8 cellular contexts compared by ENCODE assay signal in genomic region chr20:35661013-35661412, GRCh38. TPM values are rescaled to one million over a fixed set of nuclear protein-coding genes. Genes with fewer than 3 reads are reported as not detected.
A peak's percentile ranks its signal among the peaks of the same experiment; 100 is the strongest.
DNase-seq lines count a peak whose midpoint lies in the region; ATAC-seq, FAIRE-seq and TF ChIP-seq lines count a peak whose summit lies in the region.

No MANE protein-coding gene starts in this region.

- peaks cover 0 to 12% of the 10 kb centered on the region in 2 experiments; a peak in 4 of 5 replicates for H3K36me3 ChIP-seq in HepG2 (replicated peaks in 1 of 2; ENCODE audit: control insufficient read depth in 1 of 2, insufficient read depth in 2 of 2, low read length in 2 of 2)
- no peaks in the 10 kb centered on the region for H3K36me3 ChIP-seq in right lobe of liver
- no peaks in the 10 kb centered on the region for H3K36me3 ChIP-seq in lower lobe of right lung
- no peaks in the 10 kb centered on the region for H3K36me3 ChIP-seq in vagina
- H3K36me3 ChIP-seq in aorta (ENCODE audit: control insufficient read depth in 1 of 2, insufficient read depth in 2 of 2, low read length in 1 of 2), result no peaks in the 10 kb centered on the region

- peaks cover 79% of the 10 kb centered on the region for H4K20me1 ChIP-seq in HepG2 (ENCODE audit: insufficient read depth, low read length)

- peak overlapping the region; percentile 97 for H3K27ac Mint-ChIP-seq in activated naive CD8-positive, alpha-beta T cell treated with anti-CD3 and anti-CD28 coated beads for 36 hours

- TF ChIP-seq CTCF in HepG2 (CRISPR knock-in tag; IDR thresholded peaks at IDR 0.05) (no peak), right lobe of liver (IDR thresholded peaks at IDR 0.05) (no peak), lower lobe of right lung (IDR thresholded peaks at IDR 0.05) (no peak), vagina (IDR thresholded peaks at IDR 0.05) (no peak)

- ATAC-seq in HepG2, result no peak
- no peak for ATAC-seq in right lobe of liver
- no peak for ATAC-seq in lower lobe of right lung
- ATAC-seq in aorta (ENCODE audit: low FRiP score), result no peak
- no peak for ATAC-seq in GM19395 (IDR thresholded peaks at IDR 0.05; ENCODE audit: unreplicated experiment)

- no peak for TF ChIP-seq RAD21 in HepG2 (CRISPR knock-in tag; IDR thresholded peaks at IDR 0.05)

- no peak for FAIRE-seq in HepG2 (lab: Jason Lieb, UNC)

- H3K4me1 Mint-ChIP-seq in activated naive CD8-positive, alpha-beta T cell treated with anti-CD3 and anti-CD28 coated beads for 36 hours, result peaks cover 57% of the 10 kb centered on the region

- peaks cover 70% of the 10 kb centered on the region for H3K36me3 Mint-ChIP-seq in activated naive CD8-positive, alpha-beta T cell treated with anti-CD3 and anti-CD28 coated beads for 36 hours

- POLR2A ChIA-PET in HepG2 (lab: Yijun Ruan, JAX), result interaction anchor here (0.7 to 2.5 kb wide), 6 partner anchors 15 to 82 kb away, joined by 3 to 20 read pairs (median 4); partner anchors contain the start of gene RBM39

- H3K9ac ChIP-seq in HepG2 (ENCODE audit: insufficient read depth, low read depth, low read length), result peak overlapping the region; percentile 99

- WGBS in HepG2 (ENCODE audit: low lambda C conversion rate), result 75% methylated on average over 2 of the region's 2 CpGs
- 55% methylated on average over 2 of the region's 2 CpGs for WGBS in right lobe of liver (ENCODE audit: insufficient coverage, low coverage, low lambda C conversion rate, missing lambda C conversion rate)
- 76 to 84% methylated on average over 2 of the region's 2 CpGs for WGBS in aorta, 2 donors

- peaks cover 12% of the 10 kb centered on the region for H3K9me3 Mint-ChIP-seq in activated naive CD8-positive, alpha-beta T cell treated with anti-CD3 and anti-CD28 coated beads for 36 hours

- intact Hi-C loops in HepG2 (cut with micrococcal nuclease; ENCODE audit: unreplicated experiment) (no loop called here), right lobe of liver (cut with DNase I) (no loop called here), lower lobe of right lung (cut with DNase I) (no loop called here), vagina (cut with DNase I) (no loop called here), aorta (cut with DNase I) (loop anchor here in 1 of 2 donors (5.0 kb wide), 1 partner anchor 44 kb away; the partner anchor contains the start of gene SPAG4)

- in situ Hi-C loops in HepG2 (cut with HindIII; ENCODE audit: extremely low pct_ligation_motif_present, low pct_unique_long_range_greater_than_20kb), result loop anchor here (5.0 kb wide), 1 partner anchor 44 kb away; the partner anchor contains the start of gene SPAG4

- peak overlapping the region; percentile 94 for H3K4me3 Mint-ChIP-seq in activated naive CD8-positive, alpha-beta T cell treated with anti-CD3 and anti-CD28 coated beads for 36 hours

- H3K4me1 ChIP-seq in HepG2 (ENCODE audit: insufficient read depth, low read length), result peaks cover 64% of the 10 kb centered on the region
- peaks cover 0 to 52% (median 16%) of the 10 kb centered on the region in 4 donors for H3K4me1 ChIP-seq in right lobe of liver
- H3K4me1 ChIP-seq in lower lobe of right lung, result peaks cover 73% of the 10 kb centered on the region
- H3K4me1 ChIP-seq in vagina, result peaks cover 74% of the 10 kb centered on the region
- H3K4me1 ChIP-seq in aorta (ENCODE audit: control insufficient read depth in 1 of 2, insufficient read depth in 2 of 2, low read length in 2 of 2), result peaks cover 0 to 6% of the 10 kb centered on the region in 2 donors

- no TSS peak for BruUV-seq in HepG2 (replicated peaks; lab: Mats Ljungman, UMichigan)

- H3K4me2 ChIP-seq in HepG2 (ENCODE audit: low read depth, low read length), result peak overlapping the region; percentile 95

- H2AFZ ChIP-seq in HepG2 (ENCODE audit: low read length), result no peak overlapping the region

- CTCF ChIA-PET in HepG2 (lab: Yijun Ruan, JAX; ENCODE audit: low intra/inter-chr PET ratio, low total read pairs), result no interaction called here

- H3K27me3 ChIP-seq in HepG2 (ENCODE audit: control insufficient read depth in 1 of 2, insufficient read depth in 2 of 2, low read length in 2 of 2), result no peaks in the 10 kb centered on the region; a peak in 1 of 5 replicates
- H3K27me3 ChIP-seq in right lobe of liver, result no peaks in the 10 kb centered on the region
- no peaks in the 10 kb centered on the region for H3K27me3 ChIP-seq in lower lobe of right lung (ENCODE audit: low read depth)
- no peaks in the 10 kb centered on the region for H3K27me3 ChIP-seq in vagina
- no peaks in the 10 kb centered on the region for H3K27me3 ChIP-seq in aorta (ENCODE audit: control insufficient read depth in 1 of 2, insufficient read depth in 2 of 2, low read length in 1 of 2)

- peaks cover 87% of the 10 kb centered on the region for H3K79me2 ChIP-seq in HepG2 (ENCODE audit: insufficient read depth, low read length)

- H3K27ac ChIP-seq in HepG2 (ENCODE audit: extremely low read length, insufficient read depth, low read length) (no peak overlapping the region), right lobe of liver (no peak overlapping the region), lower lobe of right lung (peak overlapping the region; percentile 10), vagina (peak overlapping the region; percentile 37), aorta (ENCODE audit: low read depth in 1 of 2, low read length in 2 of 2) (peak overlapping the region in 1 of 2 donors; percentile 33)

- DNase-seq in HepG2 (ENCODE audit: low spot score) (no peak), right lobe of liver (no peak), lower lobe of right lung (no peak), vagina (ENCODE audit: extremely low spot score in 2 of 2) (no peak), C1 segment of cervical spinal cord (lab: John Stamatoyannopoulos, UW) (no peak), aorta (no peak)
- no peak for DNase-seq in activated naive CD8-positive, alpha-beta T cell treated with anti-CD3 and anti-CD28 coated beads for 36 hours

- no peaks in the 10 kb centered on the region for H3K27me3 Mint-ChIP-seq in activated naive CD8-positive, alpha-beta T cell treated with anti-CD3 and anti-CD28 coated beads for 36 hours

- TF ChIP-seq POLR2A in HepG2 (IDR thresholded peaks at IDR 0.05; ENCODE audit: insufficient read depth in 1 of 2, low read depth in 2 of 2, low read length in 2 of 2) (no peak), right lobe of liver (IDR thresholded peaks at IDR 0.05) (no peak), vagina (IDR thresholded peaks at IDR 0.05) (no peak)

- H3K9me3 ChIP-seq in HepG2 (ENCODE audit: low read length), result no peaks in the 10 kb centered on the region
- no peaks in the 10 kb centered on the region for H3K9me3 ChIP-seq in right lobe of liver
- no peaks in the 10 kb centered on the region for H3K9me3 ChIP-seq in lower lobe of right lung
- H3K9me3 ChIP-seq in vagina, result no peaks in the 10 kb centered on the region
- no peaks in the 10 kb centered on the region for H3K9me3 ChIP-seq in aorta (ENCODE audit: control insufficient read depth, low read length)

- peak overlapping the region in 2 of 3 experiments; percentile 76 to 99; a peak in 3 of 6 replicates for H3K4me3 ChIP-seq in HepG2 (replicated peaks in 1 of 3; ENCODE audit: insufficient read depth in 1 of 3, low read depth in 2 of 3, low read length in 3 of 3)
- no peak overlapping the region for H3K4me3 ChIP-seq in right lobe of liver
- H3K4me3 ChIP-seq in lower lobe of right lung, result peak overlapping the region; percentile 4
- H3K4me3 ChIP-seq in vagina, result peak overlapping the region; percentile 7 to 12
- H3K4me3 ChIP-seq in aorta (ENCODE audit: low read length in 2 of 2), result no peak overlapping the region

- TF ChIP-seq EP300 in HepG2 (IDR thresholded peaks at IDR 0.05; ENCODE audit: low read depth in 2 of 2, low read length in 2 of 2) (no peak), HepG2 (CRISPR knock-in tag; IDR thresholded peaks at IDR 0.05; ENCODE audit: borderline replicate concordance) (no peak)

RNA-seq across cellular contexts. Expression of gene CPNE1, which starts 3.7 kb away (rescaled TPM):
- total RNA-seq in HepG2 (2016; rRNA removed; fragmentation: Illumina TruSeq; extraction: Trizol) (431 and 439 TPM in 2 replicates), right lobe of liver (10 to 100 TPM; 35.5 to 72.0 (median 53.3) TPM), lower lobe of right lung (154 TPM), vagina (149 TPM), aorta (100 to 1,000 TPM; 176 to 204 TPM)
- total RNA-seq in HepG2 (2016; cell fraction: cytosol; rRNA removed; fragmentation: Illumina TruSeq; extraction: Trizol; ENCODE audit: low read depth), result 101 and 106 TPM in 2 replicates
- total RNA-seq in HepG2 (2016; cell fraction: insoluble cytoplasmic fraction; rRNA removed; fragmentation: Illumina TruSeq; extraction: Trizol), result 375 and 428 TPM in 2 replicates
- total RNA-seq in HepG2 (2016; cell fraction: membrane; rRNA removed; fragmentation: Illumina TruSeq; extraction: Trizol), result 226 and 229 TPM in 2 replicates
- 227 and 285 TPM in 2 replicates for total RNA-seq in HepG2 (2016; cell fraction: nucleus; rRNA removed; fragmentation: Illumina TruSeq; extraction: Trizol)
- polyA plus RNA-seq in HepG2 (2011; rRNA removed) (369 and 408 TPM in 2 replicates), aorta (100 to 1,000 TPM in 1 of 2 donors, 10 to 100 TPM in 1; 79.0 to 265 TPM)
- 458 and 619 TPM in 2 replicates for polyA plus RNA-seq in HepG2 (2011; cell fraction: cytosol; rRNA removed)
- 810 and 933 TPM in 2 replicates for polyA plus RNA-seq in HepG2 (2011; cell fraction: nucleus; rRNA removed)
- 457 and 478 TPM in 2 replicates for polyA plus RNA-seq in HepG2 (2012)
- polyA plus RNA-seq in HepG2 (2016; cell fraction: cytosol; fragmentation: Illumina TruSeq; extraction: Trizol; ENCODE audit: low read depth), result 121 and 137 TPM in 2 replicates
- 374 and 508 TPM in 2 replicates for polyA plus RNA-seq in HepG2 (2016; cell fraction: insoluble cytoplasmic fraction; fragmentation: Illumina TruSeq; extraction: Trizol; ENCODE audit: low read depth)
- polyA plus RNA-seq in HepG2 (2016; cell fraction: membrane; fragmentation: Illumina TruSeq; extraction: Trizol; ENCODE audit: low read depth), result 213 and 247 TPM in 2 replicates
- polyA plus RNA-seq in HepG2 (2016; cell fraction: nucleus; fragmentation: Illumina TruSeq; extraction: Trizol; ENCODE audit: insufficient read depth, low read depth), result 541 and 549 TPM in 2 replicates
- polyA minus RNA-seq in HepG2 (2011; rRNA and poly(A)+ RNA removed; ENCODE audit: low replicate concordance), result 283 and 707 TPM in 2 replicates
- polyA minus RNA-seq in HepG2 (2011; cell fraction: cytosol; rRNA and poly(A)+ RNA removed), result 243 and 283 TPM in 2 replicates
- 258 and 260 TPM in 2 replicates for polyA minus RNA-seq in HepG2 (2011; cell fraction: nucleus; rRNA and poly(A)+ RNA removed)
- total RNA-seq in activated naive CD8-positive, alpha-beta T cell treated with anti-CD3 and anti-CD28 coated beads for 36 hours, result 100 to 1,000 TPM; 290 to 304 TPM

RNA-seq across cellular contexts. Expression of gene RBM12, which starts 3.7 kb away (rescaled TPM):
- total RNA-seq in HepG2 (2016; rRNA removed; fragmentation: Illumina TruSeq; extraction: Trizol), result 104 and 111 TPM in 2 replicates
- total RNA-seq in HepG2 (2016; cell fraction: cytosol; rRNA removed; fragmentation: Illumina TruSeq; extraction: Trizol; ENCODE audit: low read depth), result 14.8 and 16.3 TPM in 2 replicates
- 99.0 and 104 TPM in 2 replicates for total RNA-seq in HepG2 (2016; cell fraction: insoluble cytoplasmic fraction; rRNA removed; fragmentation: Illumina TruSeq; extraction: Trizol)
- 35.0 and 42.5 TPM in 2 replicates for total RNA-seq in HepG2 (2016; cell fraction: membrane; rRNA removed; fragmentation: Illumina TruSeq; extraction: Trizol)
- 73.6 and 78.3 TPM in 2 replicates for total RNA-seq in HepG2 (2016; cell fraction: nucleus; rRNA removed; fragmentation: Illumina TruSeq; extraction: Trizol)
- 84.9 and 97.9 TPM in 2 replicates for polyA plus RNA-seq in HepG2 (2011; rRNA removed)
- 68.6 and 77.9 TPM in 2 replicates for polyA plus RNA-seq in HepG2 (2011; cell fraction: cytosol; rRNA removed)
- polyA plus RNA-seq in HepG2 (2011; cell fraction: nucleus; rRNA removed), result 101 and 129 TPM in 2 replicates
- 41.4 and 42.7 TPM in 2 replicates for polyA plus RNA-seq in HepG2 (2012)
- 1.7 and 2.2 TPM in 2 replicates for polyA plus RNA-seq in HepG2 (2016; cell fraction: cytosol; fragmentation: Illumina TruSeq; extraction: Trizol; ENCODE audit: low read depth)
- 58.1 and 68.5 TPM in 2 replicates for polyA plus RNA-seq in HepG2 (2016; cell fraction: insoluble cytoplasmic fraction; fragmentation: Illumina TruSeq; extraction: Trizol; ENCODE audit: low read depth)
- polyA plus RNA-seq in HepG2 (2016; cell fraction: membrane; fragmentation: Illumina TruSeq; extraction: Trizol; ENCODE audit: low read depth), result 8.8 and 10.1 TPM in 2 replicates
- 74.6 and 75.6 TPM in 2 replicates for polyA plus RNA-seq in HepG2 (2016; cell fraction: nucleus; fragmentation: Illumina TruSeq; extraction: Trizol; ENCODE audit: insufficient read depth, low read depth)
- 373 and 464 TPM in 2 replicates for polyA minus RNA-seq in HepG2 (2011; rRNA and poly(A)+ RNA removed; ENCODE audit: low replicate concordance)
- 67.4 and 80.5 TPM in 2 replicates for polyA minus RNA-seq in HepG2 (2011; cell fraction: cytosol; rRNA and poly(A)+ RNA removed)
- 128 and 140 TPM in 2 replicates for polyA minus RNA-seq in HepG2 (2011; cell fraction: nucleus; rRNA and poly(A)+ RNA removed)
- total RNA-seq in right lobe of liver, result 10 to 100 TPM; 13.3 to 32.8 (median 21.0) TPM
- total RNA-seq in activated naive CD8-positive, alpha-beta T cell treated with anti-CD3 and anti-CD28 coated beads for 36 hours, result 100 to 1,000 TPM; 161 to 169 TPM
- total RNA-seq in lower lobe of right lung, result 70.5 TPM
- 26.8 TPM for total RNA-seq in vagina
- 10 to 100 TPM; 73.3 to 79.3 TPM for total RNA-seq in aorta
- polyA plus RNA-seq in aorta, result 10 to 100 TPM in 1 of 2 donors, 1 to 10 TPM in 1; 8.5 to 15.5 TPM

RNA-seq across cellular contexts. Expression of gene NFS1, which starts 38.1 kb away (rescaled TPM):
- total RNA-seq in HepG2 (2016; rRNA removed; fragmentation: Illumina TruSeq; extraction: Trizol), result 88.1 and 94.4 TPM in 2 replicates
- 7.6 and 8.7 TPM in 2 replicates for total RNA-seq in HepG2 (2016; cell fraction: cytosol; rRNA removed; fragmentation: Illumina TruSeq; extraction: Trizol; ENCODE audit: low read depth)
- total RNA-seq in HepG2 (2016; cell fraction: insoluble cytoplasmic fraction; rRNA removed; fragmentation: Illumina TruSeq; extraction: Trizol), result 82.1 and 92.4 TPM in 2 replicates
- 25.4 and 28.4 TPM in 2 replicates for total RNA-seq in HepG2 (2016; cell fraction: membrane; rRNA removed; fragmentation: Illumina TruSeq; extraction: Trizol)
- 45.9 and 47.9 TPM in 2 replicates for total RNA-seq in HepG2 (2016; cell fraction: nucleus; rRNA removed; fragmentation: Illumina TruSeq; extraction: Trizol)
- polyA plus RNA-seq in HepG2 (2011; rRNA removed), result 61.8 and 65.9 TPM in 2 replicates
- 56.2 and 69.5 TPM in 2 replicates for polyA plus RNA-seq in HepG2 (2011; cell fraction: cytosol; rRNA removed)
- 70.7 and 72.8 TPM in 2 replicates for polyA plus RNA-seq in HepG2 (2011; cell fraction: nucleus; rRNA removed)
- 36.7 and 39.1 TPM in 2 replicates for polyA plus RNA-seq in HepG2 (2012)
- 6.5 and 6.6 TPM in 2 replicates for polyA plus RNA-seq in HepG2 (2016; cell fraction: cytosol; fragmentation: Illumina TruSeq; extraction: Trizol; ENCODE audit: low read depth)
- polyA plus RNA-seq in HepG2 (2016; cell fraction: insoluble cytoplasmic fraction; fragmentation: Illumina TruSeq; extraction: Trizol; ENCODE audit: low read depth), result 86.7 and 90.3 TPM in 2 replicates
- polyA plus RNA-seq in HepG2 (2016; cell fraction: membrane; fragmentation: Illumina TruSeq; extraction: Trizol; ENCODE audit: low read depth), result 16.6 and 16.9 TPM in 2 replicates
- polyA plus RNA-seq in HepG2 (2016; cell fraction: nucleus; fragmentation: Illumina TruSeq; extraction: Trizol; ENCODE audit: insufficient read depth, low read depth), result 69.1 and 70.6 TPM in 2 replicates
- polyA minus RNA-seq in HepG2 (2011; rRNA and poly(A)+ RNA removed; ENCODE audit: low replicate concordance), result 67.9 and 114 TPM in 2 replicates
- polyA minus RNA-seq in HepG2 (2011; cell fraction: cytosol; rRNA and poly(A)+ RNA removed), result 23.0 and 27.1 TPM in 2 replicates
- 20.9 and 23.7 TPM in 2 replicates for polyA minus RNA-seq in HepG2 (2011; cell fraction: nucleus; rRNA and poly(A)+ RNA removed)
- total RNA-seq in right lobe of liver, result 10 to 100 TPM; 30.9 to 63.7 (median 44.3) TPM
- 10 to 100 TPM; 37.2 to 38.2 TPM for total RNA-seq in activated naive CD8-positive, alpha-beta T cell treated with anti-CD3 and anti-CD28 coated beads for 36 hours
- total RNA-seq in lower lobe of right lung, result 22.2 TPM
- total RNA-seq in vagina, result 15.2 TPM
- total RNA-seq in aorta, result 10 to 100 TPM; 12.6 to 22.1 TPM
- 10 to 100 TPM; 10.3 to 28.0 TPM for polyA plus RNA-seq in aorta

RNA-seq across cellular contexts. Expression of gene ROMO1, which starts 38.2 kb away (rescaled TPM):
- total RNA-seq in HepG2 (2016; rRNA removed; fragmentation: Illumina TruSeq; extraction: Trizol), result 636 and 726 TPM in 2 replicates
- total RNA-seq in HepG2 (2016; cell fraction: cytosol; rRNA removed; fragmentation: Illumina TruSeq; extraction: Trizol; ENCODE audit: low read depth), result 328 and 530 TPM in 2 replicates
- total RNA-seq in HepG2 (2016; cell fraction: insoluble cytoplasmic fraction; rRNA removed; fragmentation: Illumina TruSeq; extraction: Trizol), result 687 and 846 TPM in 2 replicates
- 460 and 632 TPM in 2 replicates for total RNA-seq in HepG2 (2016; cell fraction: membrane; rRNA removed; fragmentation: Illumina TruSeq; extraction: Trizol)
- total RNA-seq in HepG2 (2016; cell fraction: nucleus; rRNA removed; fragmentation: Illumina TruSeq; extraction: Trizol), result 223 and 226 TPM in 2 replicates
- 688 and 755 TPM in 2 replicates for polyA plus RNA-seq in HepG2 (2011; rRNA removed)
- 1,254 and 1,646 TPM in 2 replicates for polyA plus RNA-seq in HepG2 (2011; cell fraction: cytosol; rRNA removed)
- polyA plus RNA-seq in HepG2 (2011; cell fraction: nucleus; rRNA removed), result 503 and 546 TPM in 2 replicates
- 282 and 451 TPM in 2 replicates for polyA plus RNA-seq in HepG2 (2012)
- polyA plus RNA-seq in HepG2 (2016; cell fraction: cytosol; fragmentation: Illumina TruSeq; extraction: Trizol; ENCODE audit: low read depth), result 292 and 453 TPM in 2 replicates
- polyA plus RNA-seq in HepG2 (2016; cell fraction: insoluble cytoplasmic fraction; fragmentation: Illumina TruSeq; extraction: Trizol; ENCODE audit: low read depth), result 479 and 541 TPM in 2 replicates
- polyA plus RNA-seq in HepG2 (2016; cell fraction: membrane; fragmentation: Illumina TruSeq; extraction: Trizol; ENCODE audit: low read depth), result 317 and 387 TPM in 2 replicates
- 282 and 344 TPM in 2 replicates for polyA plus RNA-seq in HepG2 (2016; cell fraction: nucleus; fragmentation: Illumina TruSeq; extraction: Trizol; ENCODE audit: insufficient read depth, low read depth)
- polyA minus RNA-seq in HepG2 (2011; rRNA and poly(A)+ RNA removed; ENCODE audit: low replicate concordance), result 60.0 and 169 TPM in 2 replicates
- 79.8 and 108 TPM in 2 replicates for polyA minus RNA-seq in HepG2 (2011; cell fraction: cytosol; rRNA and poly(A)+ RNA removed)
- polyA minus RNA-seq in HepG2 (2011; cell fraction: nucleus; rRNA and poly(A)+ RNA removed), result 30.8 and 37.7 TPM in 2 replicates
- 100 to 1,000 TPM in 2 of 6 experiments, 10 to 100 TPM in 4; 70.4 to 209 (median 84.8) TPM for total RNA-seq in right lobe of liver
- 100 to 1,000 TPM; 121 to 137 TPM for total RNA-seq in activated naive CD8-positive, alpha-beta T cell treated with anti-CD3 and anti-CD28 coated beads for 36 hours
- 81.7 TPM for total RNA-seq in lower lobe of right lung
- 248 TPM for total RNA-seq in vagina
- total RNA-seq in aorta, result 100 to 1,000 TPM in 1 of 2 donors, 10 to 100 TPM in 1; 78.5 to 102 TPM
- polyA plus RNA-seq in aorta, result 100 to 1,000 TPM; 403 to 629 TPM

RNA-seq across cellular contexts. Expression of gene SPAG4, which starts 45.4 kb away (rescaled TPM):
- total RNA-seq in HepG2 (2016; rRNA removed; fragmentation: Illumina TruSeq; extraction: Trizol) (2.5 and 5.8 TPM in 2 replicates), right lobe of liver (10 to 100 TPM in 1 of 6 experiments, 1 to 10 TPM in 5; 1.7 to 13.8 (median 3.6) TPM), lower lobe of right lung (4.2 TPM), vagina (6.9 TPM), aorta (1 to 10 TPM; 3.3 to 6.0 TPM)
- total RNA-seq in HepG2 (2016; cell fraction: cytosol; rRNA removed; fragmentation: Illumina TruSeq; extraction: Trizol; ENCODE audit: low read depth), result 2.5 and 4.4 TPM in 2 replicates
- 4.1 and 5.3 TPM in 2 replicates for total RNA-seq in HepG2 (2016; cell fraction: insoluble cytoplasmic fraction; rRNA removed; fragmentation: Illumina TruSeq; extraction: Trizol)
- total RNA-seq in HepG2 (2016; cell fraction: membrane; rRNA removed; fragmentation: Illumina TruSeq; extraction: Trizol), result 3.0 and 4.9 TPM in 2 replicates
- 3.3 and 6.5 TPM in 2 replicates for total RNA-seq in HepG2 (2016; cell fraction: nucleus; rRNA removed; fragmentation: Illumina TruSeq; extraction: Trizol)
- polyA plus RNA-seq in HepG2 (2011; rRNA removed) (137 and 149 TPM in 2 replicates), aorta (1 to 10 TPM; 3.5 to 3.8 TPM)
- polyA plus RNA-seq in HepG2 (2011; cell fraction: cytosol; rRNA removed), result 115 and 170 TPM in 2 replicates
- polyA plus RNA-seq in HepG2 (2011; cell fraction: nucleus; rRNA removed), result 334 and 438 TPM in 2 replicates
- polyA plus RNA-seq in HepG2 (2012), result 64.5 and 105 TPM in 2 replicates
- 3.0 and 3.3 TPM in 2 replicates for polyA plus RNA-seq in HepG2 (2016; cell fraction: cytosol; fragmentation: Illumina TruSeq; extraction: Trizol; ENCODE audit: low read depth)
- polyA plus RNA-seq in HepG2 (2016; cell fraction: insoluble cytoplasmic fraction; fragmentation: Illumina TruSeq; extraction: Trizol; ENCODE audit: low read depth), result 2.3 and 4.7 TPM in 2 replicates
- 3.0 TPM in 2 replicates for polyA plus RNA-seq in HepG2 (2016; cell fraction: membrane; fragmentation: Illumina TruSeq; extraction: Trizol; ENCODE audit: low read depth)
- 9.7 and 14.0 TPM in 2 replicates for polyA plus RNA-seq in HepG2 (2016; cell fraction: nucleus; fragmentation: Illumina TruSeq; extraction: Trizol; ENCODE audit: insufficient read depth, low read depth)
- 2.7 and 72.2 TPM in 2 replicates for polyA minus RNA-seq in HepG2 (2011; rRNA and poly(A)+ RNA removed; ENCODE audit: low replicate concordance)
- 33.7 and 35.8 TPM in 2 replicates for polyA minus RNA-seq in HepG2 (2011; cell fraction: cytosol; rRNA and poly(A)+ RNA removed)
- 26.8 and 32.9 TPM in 2 replicates for polyA minus RNA-seq in HepG2 (2011; cell fraction: nucleus; rRNA and poly(A)+ RNA removed)
- 1 to 10 TPM; 7.8 to 8.0 TPM for total RNA-seq in activated naive CD8-positive, alpha-beta T cell treated with anti-CD3 and anti-CD28 coated beads for 36 hours

Comparison
In these comparisons a context has a peak if more than half of its experiments do, and no peak if none do; other contexts are left out.
1. H3K4me3 ChIP-seq: peak in HepG2 (2 of 3), lower lobe of right lung (single experiment) and vagina (2 of 2); none in right lobe of liver (0 of 3) and aorta (0 of 2).
2. H3K27ac ChIP-seq: peak in lower lobe of right lung (single experiment) and vagina (single experiment); none in HepG2 (single experiment) and right lobe of liver (0 of 3).